ENCODE assay signal across 1 cellular context in genomic region chr19:7888145-7888825, GRCh38.
TF ChIP-seq lines count a peak whose summit lies in the region.

Gene LRRC8E, plus strand, starts transcription at chr19:7888510. Its CDS starts 7,094 bp downstream, at chr19:7895604.

TF ChIP-seq in HEK293, 187 proteins besides CTCF, POLR2A, EP300 and RAD21 (continued from another document and continues in another):
- TF ChIP-seq ZFHX2 (tag by site-specific recombination; conservative IDR thresholded peaks at IDR 0.05) (peak; percentile 49), ZNF423 (tag by site-specific recombination; IDR thresholded peaks at IDR 0.05) (no peak), MEIS1 (CRISPR knock-in tag; IDR thresholded peaks at IDR 0.05; ENCODE audit: borderline replicate concordance) (no peak), ZNF211 (tag by site-specific recombination; IDR thresholded peaks at IDR 0.05; ENCODE audit: low read depth) (no peak), BCL11B (tag by site-specific recombination; IDR thresholded peaks at IDR 0.05; ENCODE audit: low read depth) (no peak), HIC1 (tag by site-specific recombination; IDR thresholded peaks at IDR 0.05) (0 out of 2 replicates have a peak, but pooled peaks have one; percentile 41), ZNF292 (tag by site-specific recombination; IDR thresholded peaks at IDR 0.05; ENCODE audit: borderline replicate concordance, low read depth) (no peak), ZNF394 (tag by site-specific recombination; IDR thresholded peaks at IDR 0.05; ENCODE audit: borderline replicate concordance) (no peak), KLF8 (tag by site-specific recombination; IDR thresholded peaks at IDR 0.05) (peak; percentile 69; the same call in 1 of the 2 replicates), ZSCAN5A (tag by site-specific recombination; IDR thresholded peaks at IDR 0.05) (no peak), ZNF76 (tag by site-specific recombination; IDR thresholded peaks at IDR 0.05; ENCODE audit: borderline replicate concordance, low read depth) (peak; percentile 69), ZNF354C (tag by site-specific recombination; IDR thresholded peaks at IDR 0.05; ENCODE audit: borderline replicate concordance, low read depth) (no peak), ZBTB20 (tag by site-specific recombination; IDR thresholded peaks at IDR 0.05) (peak; percentile 89), HOXD13 (CRISPR knock-in tag; IDR thresholded peaks at IDR 0.05; ENCODE audit: borderline replicate concordance) (no peak), ZBTB48 (tag by site-specific recombination; IDR thresholded peaks at IDR 0.05) (no peak), ZNF571 (tag by site-specific recombination; IDR thresholded peaks at IDR 0.05) (no peak), ZNF157 (tag by site-specific recombination; IDR thresholded peaks at IDR 0.05) (no peak), ZNF133 (tag by site-specific recombination; IDR thresholded peaks at IDR 0.05) (no peak), TCF7L2 (IDR thresholded peaks at IDR 0.05; ENCODE audit: borderline replicate concordance, low read depth, low read length) (no peak), ZNF155 (tag by site-specific recombination; IDR thresholded peaks at IDR 0.05) (no peak), ZNF404 (tag by site-specific recombination; IDR thresholded peaks at IDR 0.05) (no peak), KLF9 (tag by site-specific recombination; IDR thresholded peaks at IDR 0.05; ENCODE audit: low read depth) (peak; percentile 77), ZNF555 (tag by site-specific recombination; conservative IDR thresholded peaks at IDR 0.05) (no peak), ZNF266 (tag by site-specific recombination; IDR thresholded peaks at IDR 0.05; ENCODE audit: low read depth) (no peak), PRDM1 (tag by site-specific recombination; IDR thresholded peaks at IDR 0.05) (no peak), IKZF3 (tag by site-specific recombination; IDR thresholded peaks at IDR 0.05) (0 out of 2 replicates have a peak, but pooled peaks have one; percentile 69), ZNF623 (tag by site-specific recombination; IDR thresholded peaks at IDR 0.05) (no peak), ZNF704 (tag by site-specific recombination; IDR thresholded peaks at IDR 0.05) (0 out of 2 replicates have a peak, but pooled peaks have one; percentile 33), GLIS1 (tag by site-specific recombination; IDR thresholded peaks at IDR 0.05) (peak; percentile 99), ZNF658 (tag by site-specific recombination; IDR thresholded peaks at IDR 0.05) (no peak), ZNF600 (tag by site-specific recombination; IDR thresholded peaks at IDR 0.05) (peak; percentile 74), ZBTB1 (tag by site-specific recombination; IDR thresholded peaks at IDR 0.05) (no peak), ZNF280D (tag by site-specific recombination; IDR thresholded peaks at IDR 0.05) (no peak), ZBTB21 (tag by site-specific recombination; IDR thresholded peaks at IDR 0.05) (no peak), ZEB2 (tag by site-specific recombination; IDR thresholded peaks at IDR 0.05) (peak; percentile 71), ZNF792 (tag by site-specific recombination; IDR thresholded peaks at IDR 0.05) (no peak), ZNF488 (tag by site-specific recombination; IDR thresholded peaks at IDR 0.05) (no peak), ZNF132 (tag by site-specific recombination; IDR thresholded peaks at IDR 0.05; ENCODE audit: borderline replicate concordance) (no peak)
- TF ChIP-seq, protein P1, sequence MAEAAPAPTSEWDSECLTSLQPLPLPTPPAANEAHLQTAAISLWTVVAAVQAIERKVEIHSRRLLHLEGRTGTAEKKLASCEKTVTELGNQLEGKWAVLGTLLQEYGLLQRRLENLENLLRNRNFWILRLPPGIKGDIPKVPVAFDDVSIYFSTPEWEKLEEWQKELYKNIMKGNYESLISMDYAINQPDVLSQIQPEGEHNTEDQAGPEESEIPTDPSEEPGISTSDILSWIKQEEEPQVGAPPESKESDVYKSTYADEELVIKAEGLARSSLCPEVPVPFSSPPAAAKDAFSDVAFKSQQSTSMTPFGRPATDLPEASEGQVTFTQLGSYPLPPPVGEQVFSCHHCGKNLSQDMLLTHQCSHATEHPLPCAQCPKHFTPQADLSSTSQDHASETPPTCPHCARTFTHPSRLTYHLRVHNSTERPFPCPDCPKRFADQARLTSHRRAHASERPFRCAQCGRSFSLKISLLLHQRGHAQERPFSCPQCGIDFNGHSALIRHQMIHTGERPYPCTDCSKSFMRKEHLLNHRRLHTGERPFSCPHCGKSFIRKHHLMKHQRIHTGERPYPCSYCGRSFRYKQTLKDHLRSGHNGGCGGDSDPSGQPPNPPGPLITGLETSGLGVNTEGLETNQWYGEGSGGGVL (tag by site-specific recombination; IDR thresholded peaks at IDR 0.05) = no peak; the same call in 1 of the 2 replicates
- TF ChIP-seq, protein P2, sequence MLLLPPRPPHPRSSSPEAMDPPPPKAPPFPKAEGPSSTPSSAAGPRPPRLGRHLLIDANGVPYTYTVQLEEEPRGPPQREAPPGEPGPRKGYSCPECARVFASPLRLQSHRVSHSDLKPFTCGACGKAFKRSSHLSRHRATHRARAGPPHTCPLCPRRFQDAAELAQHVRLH (tag by site-specific recombination; IDR thresholded peaks at IDR 0.05) = no peak
- TF ChIP-seq, protein P3, sequence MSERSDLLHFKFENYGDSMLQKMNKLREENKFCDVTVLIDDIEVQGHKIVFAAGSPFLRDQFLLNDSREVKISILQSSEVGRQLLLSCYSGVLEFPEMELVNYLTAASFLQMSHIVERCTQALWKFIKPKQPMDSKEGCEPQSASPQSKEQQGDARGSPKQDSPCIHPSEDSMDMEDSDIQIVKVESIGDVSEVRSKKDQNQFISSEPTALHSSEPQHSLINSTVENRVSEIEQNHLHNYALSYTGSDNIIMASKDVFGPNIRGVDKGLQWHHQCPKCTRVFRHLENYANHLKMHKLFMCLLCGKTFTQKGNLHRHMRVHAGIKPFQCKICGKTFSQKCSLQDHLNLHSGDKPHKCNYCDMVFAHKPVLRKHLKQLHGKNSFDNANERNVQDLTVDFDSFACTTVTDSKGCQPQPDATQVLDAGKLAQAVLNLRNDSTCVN (tag by site-specific recombination; optimal IDR thresholded peaks at IDR 0.05) = peak; percentile 62
- TF ChIP-seq, protein P4, sequence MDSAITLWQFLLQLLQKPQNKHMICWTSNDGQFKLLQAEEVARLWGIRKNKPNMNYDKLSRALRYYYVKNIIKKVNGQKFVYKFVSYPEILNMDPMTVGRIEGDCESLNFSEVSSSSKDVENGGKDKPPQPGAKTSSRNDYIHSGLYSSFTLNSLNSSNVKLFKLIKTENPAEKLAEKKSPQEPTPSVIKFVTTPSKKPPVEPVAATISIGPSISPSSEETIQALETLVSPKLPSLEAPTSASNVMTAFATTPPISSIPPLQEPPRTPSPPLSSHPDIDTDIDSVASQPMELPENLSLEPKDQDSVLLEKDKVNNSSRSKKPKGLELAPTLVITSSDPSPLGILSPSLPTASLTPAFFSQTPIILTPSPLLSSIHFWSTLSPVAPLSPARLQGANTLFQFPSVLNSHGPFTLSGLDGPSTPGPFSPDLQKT (IDR thresholded peaks at IDR 0.05; ENCODE audit: borderline replicate concordance, low read depth, low read length) = no peak
- TF ChIP-seq, protein P5, sequence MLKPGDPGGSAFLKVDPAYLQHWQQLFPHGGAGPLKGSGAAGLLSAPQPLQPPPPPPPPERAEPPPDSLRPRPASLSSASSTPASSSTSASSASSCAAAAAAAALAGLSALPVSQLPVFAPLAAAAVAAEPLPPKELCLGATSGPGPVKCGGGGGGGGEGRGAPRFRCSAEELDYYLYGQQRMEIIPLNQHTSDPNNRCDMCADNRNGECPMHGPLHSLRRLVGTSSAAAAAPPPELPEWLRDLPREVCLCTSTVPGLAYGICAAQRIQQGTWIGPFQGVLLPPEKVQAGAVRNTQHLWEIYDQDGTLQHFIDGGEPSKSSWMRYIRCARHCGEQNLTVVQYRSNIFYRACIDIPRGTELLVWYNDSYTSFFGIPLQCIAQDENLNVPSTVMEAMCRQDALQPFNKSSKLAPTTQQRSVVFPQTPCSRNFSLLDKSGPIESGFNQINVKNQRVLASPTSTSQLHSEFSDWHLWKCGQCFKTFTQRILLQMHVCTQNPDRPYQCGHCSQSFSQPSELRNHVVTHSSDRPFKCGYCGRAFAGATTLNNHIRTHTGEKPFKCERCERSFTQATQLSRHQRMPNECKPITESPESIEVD (tag by site-specific recombination; IDR thresholded peaks at IDR 0.05) = no peak
- TF ChIP-seq, protein P6, sequence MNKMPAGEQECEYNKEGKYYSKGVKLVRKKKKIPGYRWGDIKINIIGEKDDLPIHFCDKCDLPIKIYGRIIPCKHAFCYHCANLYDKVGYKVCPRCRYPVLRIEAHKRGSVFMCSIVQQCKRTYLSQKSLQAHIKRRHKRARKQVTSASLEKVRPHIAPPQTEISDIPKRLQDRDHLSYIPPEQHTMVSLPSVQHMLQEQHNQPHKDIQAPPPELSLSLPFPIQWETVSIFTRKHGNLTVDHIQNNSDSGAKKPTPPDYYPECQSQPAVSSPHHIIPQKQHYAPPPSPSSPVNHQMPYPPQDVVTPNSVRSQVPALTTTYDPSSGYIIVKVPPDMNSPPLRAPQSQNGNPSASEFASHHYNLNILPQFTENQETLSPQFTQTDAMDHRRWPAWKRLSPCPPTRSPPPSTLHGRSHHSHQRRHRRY (tag by site-specific recombination; IDR thresholded peaks at IDR 0.05) = no peak
- TF ChIP-seq, protein P7, sequence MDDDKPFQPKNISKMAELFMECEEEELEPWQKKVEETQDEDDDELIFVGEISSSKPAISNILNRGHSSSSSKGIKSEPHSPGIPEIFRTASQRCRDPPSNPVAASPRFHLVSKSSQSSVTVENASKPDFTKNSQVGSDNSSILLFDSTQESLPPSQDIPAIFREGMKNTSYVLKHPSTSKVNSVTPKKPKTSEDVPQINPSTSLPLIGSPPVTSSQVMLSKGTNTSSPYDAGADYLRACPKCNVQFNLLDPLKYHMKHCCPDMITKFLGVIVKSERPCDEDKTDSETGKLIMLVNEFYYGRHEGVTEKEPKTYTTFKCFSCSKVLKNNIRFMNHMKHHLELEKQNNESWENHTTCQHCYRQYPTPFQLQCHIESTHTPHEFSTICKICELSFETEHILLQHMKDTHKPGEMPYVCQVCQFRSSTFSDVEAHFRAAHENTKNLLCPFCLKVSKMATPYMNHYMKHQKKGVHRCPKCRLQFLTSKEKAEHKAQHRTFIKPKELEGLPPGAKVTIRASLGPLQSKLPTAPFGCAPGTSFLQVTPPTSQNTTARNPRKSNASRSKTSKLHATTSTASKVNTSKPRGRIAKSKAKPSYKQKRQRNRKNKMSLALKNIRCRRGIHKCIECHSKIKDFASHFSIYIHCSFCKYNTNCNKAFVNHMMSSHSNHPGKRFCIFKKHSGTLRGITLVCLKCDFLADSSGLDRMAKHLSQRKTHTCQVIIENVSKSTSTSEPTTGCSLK (tag by site-specific recombination; IDR thresholded peaks at IDR 0.05) = no peak
